In genomic region chr5:90803376-90803775, GRCh38 we compare ENCODE assay signal across 9 cellular contexts.
"Had no signal": no experiment of that assay in that cellular context is flagged by ENCODE, and none has a peak within 500 bp of the region (broad histone marks: within the 10 kb centered on the region; RNA-seq: fewer than 3 reads in every experiment).

No MANE protein-coding gene starts in this region.

- H3K27me3 ChIP-seq: ascending aorta, cardiac muscle cell, heart left ventricle, left lung, pancreas had no signal

- H3K36me3 ChIP-seq: ascending aorta, cardiac muscle cell, heart left ventricle, left lung, pancreas had no signal

- H3K9me3 ChIP-seq: ascending aorta, pancreas had no signal

- DNase-seq: activated B cell treated with CpG ODN at 0.5 μM for 24 hours; activated naive CD4-positive, alpha-beta T cell treated with Interleukin-2 at 50 U/mL for 16 hours; activated naive CD8-positive, alpha-beta T cell treated with anti-CD3 and anti-CD28 coated beads, Interleukin-2, amount 50 U/mL, for 24 hours; heart left ventricle; left lung had no signal

- H3K4me3 ChIP-seq: ascending aorta, cardiac muscle cell, heart left ventricle, left lung, pancreas, skin epidermis had no signal

- ATAC-seq: activated naive CD8-positive, alpha-beta T cell treated with anti-CD3 and anti-CD28 coated beads, Interleukin-2, amount 50 U/mL, for 24 hours had no signal

- H3K27ac ChIP-seq: ascending aorta, cardiac muscle cell, heart left ventricle, left lung, pancreas, skin epidermis had no signal

- H3K4me1 ChIP-seq: ascending aorta, left lung, pancreas had no signal
